In the genomic region with DNA sequence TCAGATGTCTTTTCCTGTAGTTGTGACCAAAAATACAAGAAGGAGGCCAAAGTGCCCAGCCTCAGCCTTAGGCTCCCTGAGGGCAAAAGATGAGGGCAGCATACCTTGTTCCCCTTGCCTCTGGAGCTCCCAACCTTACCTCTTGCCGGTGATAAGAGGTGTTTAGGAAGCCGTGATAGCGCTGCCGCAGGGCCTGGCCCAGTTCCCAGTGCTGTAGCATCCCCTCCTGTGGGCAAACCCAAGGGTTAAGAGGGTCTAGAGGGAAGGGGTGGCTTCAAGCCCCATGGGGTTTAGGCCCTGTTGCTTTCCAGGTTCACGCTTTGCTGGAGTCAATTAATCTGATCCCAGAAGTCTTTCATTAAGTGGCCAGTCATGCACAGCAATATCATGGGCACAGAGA, we compare ENCODE assay signal across 10 cellular contexts. TPM values are rescaled to one million over a fixed set of nuclear protein-coding genes. Genes with fewer than 3 reads are reported as not detected.
DNase-seq lines count a peak whose midpoint lies in the region; ATAC-seq and TF ChIP-seq lines count a peak whose summit lies in the region.
"Had no signal": no experiment of that assay in that cellular context is flagged by ENCODE, and none has a peak within 500 bp of the region (broad histone marks: within the 10 kb centered on the region; RNA-seq: fewer than 3 reads in every experiment).

No MANE protein-coding gene starts in this region.

- H3K36me3 Mint-ChIP-seq in HFFc6 (ENCODE audit: low read depth), result no peaks in the 10 kb centered on the region

- H3K4me1 ChIP-seq in ACC112 (ENCODE audit: control insufficient read depth, insufficient read depth, low read length, unreplicated experiment) (peaks cover 16% of the 10 kb centered on the region), muscle layer of colon (ENCODE audit: insufficient read depth, low read length) (peaks cover 20% of the 10 kb centered on the region), body of pancreas (peaks cover 32% of the 10 kb centered on the region)

- H3K27ac ChIP-seq in ACC112 (ENCODE audit: low read depth, low read length) (no peak overlapping the region), muscle layer of colon (ENCODE audit: low read depth, low read length) (no peak overlapping the region), body of pancreas (no peak overlapping the region)

- WGBS in body of pancreas, 2 donors, result 38 to 46% methylated on average over 4 to 5 of the region's 5 CpGs

- peaks cover 23% of the 10 kb centered on the region for H3K4me1 Mint-ChIP-seq in HFFc6 (ENCODE audit: low read depth)

- H3K36me3 ChIP-seq in ACC112 (ENCODE audit: insufficient read depth, low read length) (no peaks in the 10 kb centered on the region; the same call in 1 of the 2 replicates), muscle layer of colon (ENCODE audit: insufficient read depth, low read length) (peaks cover 32% of the 10 kb centered on the region), body of pancreas (replicated peaks in 1 of 2; ENCODE audit: insufficient read depth in 1 of 2, low read depth in 2 of 2) (peaks cover under 1 to 22% of the 10 kb centered on the region in 2 donors)

- TF ChIP-seq POLR2A in body of pancreas (IDR thresholded peaks at IDR 0.05), result no peak

- H3K27me3 ChIP-seq in ACC112 (ENCODE audit: insufficient read depth, low read length), result no peaks in the 10 kb centered on the region
- no peaks in the 10 kb centered on the region for H3K27me3 ChIP-seq in muscle layer of colon (ENCODE audit: control insufficient read depth in 1 of 2, insufficient read depth in 2 of 2, low read length in 2 of 2)
- no peaks in the 10 kb centered on the region for H3K27me3 ChIP-seq in body of pancreas

- no peaks in the 10 kb centered on the region; the same call in 1 of the 2 replicates for H3K27me3 Mint-ChIP-seq in HFFc6 (ENCODE audit: insufficient read depth)

- in situ Hi-C loops in astrocyte of the cerebellum (cut with HindIII; ENCODE audit: low sequenced_read_pairs), result no loop called here

- H3K4me3 ChIP-seq in ACC112 (ENCODE audit: low read depth, low read length) (peak overlapping the region; percentile 97), astrocyte of the cerebellum (ENCODE audit: low read depth, low read length) (peak overlapping the region; percentile 83), muscle layer of colon (ENCODE audit: low read depth in 1 of 2, low read length in 2 of 2) (peak overlapping the region in 1 of 2 donors; percentile 99), body of pancreas (peak overlapping the region in 1 of 2 donors; percentile 87)

- TF ChIP-seq CTCF in HFFc6 (IDR thresholded peaks at IDR 0.05), result no peak
- no peak for TF ChIP-seq CTCF in astrocyte of the cerebellum (IDR thresholded peaks at IDR 0.05; ENCODE audit: low read depth, low read length, missing control alignments)
- TF ChIP-seq CTCF in body of pancreas (IDR thresholded peaks at IDR 0.05), result no peak

- peak overlapping the region; percentile 96 for H3K4me3 Mint-ChIP-seq in HFFc6

- peak overlapping the region; percentile 95 for H3K9ac ChIP-seq in muscle layer of colon (ENCODE audit: low read length)

- no peak overlapping the region for H3K27ac Mint-ChIP-seq in HFFc6

- no peaks in the 10 kb centered on the region for H3K9me3 Mint-ChIP-seq in HFFc6

- ATAC-seq in body of pancreas (no peak), GM18498 (IDR thresholded peaks at IDR 0.05; ENCODE audit: unreplicated experiment) (no peak), HG03469 (IDR thresholded peaks at IDR 0.05; ENCODE audit: unreplicated experiment) (no peak)

- DNase-seq in HFFc6 (no peak), astrocyte of the cerebellum (ENCODE audit: low read depth) (no peak), body of pancreas (no peak), ecto neural progenitor cell (ENCODE audit: low spot score) (no peak)
- DNase-seq: anterior cingulate cortex, kidney glomerular epithelial cell had no signal

- H3K79me2 ChIP-seq in ACC112 (ENCODE audit: control insufficient read depth, insufficient read depth, low read length, unreplicated experiment), result peaks cover 29% of the 10 kb centered on the region

- intact Hi-C loops in body of pancreas (cut with DNase I), result no loop called here

- no peak overlapping the region for H2AFZ ChIP-seq in ACC112 (ENCODE audit: low read length, unreplicated experiment)

- H3K9me3 ChIP-seq in muscle layer of colon (ENCODE audit: low read length), result no peaks in the 10 kb centered on the region
- H3K9me3 ChIP-seq in body of pancreas, result no peaks in the 10 kb centered on the region

RNA-seq across cellular contexts. Expression of a gene that starts 1.1 kb away (rescaled TPM):
- 10 to 100 TPM; 33.4 to 37.4 (median 36.1) TPM for total RNA-seq in HFFc6 (2021; fragmentation: NEBNext Ultra II Directional; extraction: Animal tissue kit (Norgen Biotek cat#: 25700))
- 10 to 100 TPM; 31.6 to 43.1 TPM for total RNA-seq in body of pancreas

RNA-seq across cellular contexts. Expression of a gene that starts 10.3 kb away (rescaled TPM):
- total RNA-seq in HFFc6 (2021; fragmentation: NEBNext Ultra II Directional; extraction: Animal tissue kit (Norgen Biotek cat#: 25700)), result 10 to 100 TPM in 2 of 6 experiments, 1 to 10 TPM in 4; 5.4 to 11.2 (median 9.2) TPM
- total RNA-seq in body of pancreas, result 10 to 100 TPM; 17.9 to 33.9 TPM

RNA-seq across cellular contexts. Expression of a gene that starts 22.4 kb away (rescaled TPM):
- total RNA-seq in HFFc6 (2021; fragmentation: NEBNext Ultra II Directional; extraction: Animal tissue kit (Norgen Biotek cat#: 25700)), result 10 to 100 TPM; 22.4 to 30.5 (median 25.2) TPM
- total RNA-seq in body of pancreas, result 10 to 100 TPM; 22.8 to 41.2 TPM

RNA-seq across cellular contexts. Expression of a gene that starts 32.7 kb away (rescaled TPM):
- total RNA-seq in HFFc6 (2021; fragmentation: NEBNext Ultra II Directional; extraction: Animal tissue kit (Norgen Biotek cat#: 25700)), result 10 to 100 TPM; 23.6 to 38.7 (median 33.7) TPM
- 10 to 100 TPM; 10.9 to 33.2 TPM for total RNA-seq in body of pancreas
